ENCODE assay signal across 1 cellular context in genomic region chr18:54828290-54828871, GRCh38.
TF ChIP-seq lines count a peak whose summit lies in the region.

Gene RAB27B (plus strand): TSS chr18:54828477. CDS start chr18:54877586, 49,109 bp downstream.

TF ChIP-seq in HEK293, 187 proteins besides CTCF, POLR2A, EP300 and RAD21 (continued from another document and continues in another):
- TF ChIP-seq PRDM10 (tag by site-specific recombination; IDR thresholded peaks at IDR 0.05) (peak; percentile 58; the same call in 1 of the 2 replicates), TCF7L2 (IDR thresholded peaks at IDR 0.05; ENCODE audit: borderline replicate concordance, low read depth, low read length) (no peak), KLF10 (tag by site-specific recombination; IDR thresholded peaks at IDR 0.05) (no peak), ZNF292 (tag by site-specific recombination; IDR thresholded peaks at IDR 0.05; ENCODE audit: borderline replicate concordance, low read depth) (no peak), ZNF26 (tag by site-specific recombination; IDR thresholded peaks at IDR 0.05) (no peak), ZNF366 (tag by site-specific recombination; conservative IDR thresholded peaks at IDR 0.05) (peak; percentile 37; the same call in 1 of the 2 replicates), ZNF133 (tag by site-specific recombination; IDR thresholded peaks at IDR 0.05) (no peak), HOXC10 (CRISPR knock-in tag; IDR thresholded peaks at IDR 0.05) (no peak), EGR2 (tag by site-specific recombination; IDR thresholded peaks at IDR 0.05; ENCODE audit: low read depth) (peak; percentile 71), GLI4 (tag by site-specific recombination; IDR thresholded peaks at IDR 0.05) (no peak), ZNF335 (tag by site-specific recombination; conservative IDR thresholded peaks at IDR 0.05) (peak; percentile 65), ZNF274 (IDR thresholded peaks at IDR 0.05; ENCODE audit: low read length) (no peak), ZNF274 (tag by site-specific recombination; IDR thresholded peaks at IDR 0.05; ENCODE audit: borderline replicate concordance) (no peak), ZNF10 (tag by site-specific recombination; IDR thresholded peaks at IDR 0.05) (peak; percentile 17; the same call in 1 of the 2 replicates), PBX3 (CRISPR knock-in tag; IDR thresholded peaks at IDR 0.05) (peak; percentile 67; the same call in 1 of the 2 replicates), ZBTB17 (tag by site-specific recombination; IDR thresholded peaks at IDR 0.05) (peak; percentile 86), KLF1 (tag by site-specific recombination; IDR thresholded peaks at IDR 0.05) (no peak), KLF16 (tag by site-specific recombination; IDR thresholded peaks at IDR 0.05) (peak; percentile 67; the same call in 1 of the 2 replicates), ZNF558 (tag by site-specific recombination; IDR thresholded peaks at IDR 0.05) (no peak), ZSCAN4 (tag by site-specific recombination; IDR thresholded peaks at IDR 0.05) (peak; percentile 91), ZBTB20 (tag by site-specific recombination; IDR thresholded peaks at IDR 0.05) (peak; percentile 100), GLI2 (tag by site-specific recombination; IDR thresholded peaks at IDR 0.05; ENCODE audit: borderline replicate concordance, low read depth) (no peak), ZNF707 (tag by site-specific recombination; IDR thresholded peaks at IDR 0.05) (no peak), ZNF76 (tag by site-specific recombination; IDR thresholded peaks at IDR 0.05; ENCODE audit: borderline replicate concordance, low read depth) (peak; percentile 55; the same call in 1 of the 2 replicates), MEIS1 (CRISPR knock-in tag; IDR thresholded peaks at IDR 0.05; ENCODE audit: borderline replicate concordance) (no peak), ZNF24 (tag by site-specific recombination; IDR thresholded peaks at IDR 0.05) (no peak), ZNF549 (tag by site-specific recombination; IDR thresholded peaks at IDR 0.05) (no peak), ZNF174 (tag by site-specific recombination; IDR thresholded peaks at IDR 0.05) (no peak), ZNF792 (tag by site-specific recombination; IDR thresholded peaks at IDR 0.05) (no peak), ZNF776 (tag by site-specific recombination; IDR thresholded peaks at IDR 0.05; ENCODE audit: borderline replicate concordance) (no peak), ZNF214 (tag by site-specific recombination; IDR thresholded peaks at IDR 0.05; ENCODE audit: borderline replicate concordance) (no peak), ZNF175 (tag by site-specific recombination; IDR thresholded peaks at IDR 0.05) (no peak), ZNF830 (tag by site-specific recombination; IDR thresholded peaks at IDR 0.05; ENCODE audit: low read depth) (no peak), ZNF398 (tag by site-specific recombination; IDR thresholded peaks at IDR 0.05) (no peak; the same call in 1 of the 2 replicates), ZNF416 (tag by site-specific recombination; IDR thresholded peaks at IDR 0.05) (no peak), ZXDB (tag by site-specific recombination; IDR thresholded peaks at IDR 0.05) (peak; percentile 81), ZNF513 (tag by site-specific recombination; IDR thresholded peaks at IDR 0.05) (no peak), OSR2 (tag by site-specific recombination; IDR thresholded peaks at IDR 0.05) (no peak), KLF9 (tag by site-specific recombination; IDR thresholded peaks at IDR 0.05; ENCODE audit: low read depth) (peak; percentile 76), OVOL3 (tag by site-specific recombination; IDR thresholded peaks at IDR 0.05) (no peak), RBAK (tag by site-specific recombination; IDR thresholded peaks at IDR 0.05) (no peak), ZNF777 (tag by site-specific recombination; IDR thresholded peaks at IDR 0.05; ENCODE audit: borderline replicate concordance) (no peak), ZNF768 (tag by site-specific recombination; IDR thresholded peaks at IDR 0.05) (no peak), ZBTB48 (tag by site-specific recombination; IDR thresholded peaks at IDR 0.05) (no peak), ZNF121 (tag by site-specific recombination; IDR thresholded peaks at IDR 0.05) (no peak), ZNF670 (tag by site-specific recombination; IDR thresholded peaks at IDR 0.05; ENCODE audit: low read depth) (no peak), ZNF560 (tag by site-specific recombination; IDR thresholded peaks at IDR 0.05; ENCODE audit: borderline replicate concordance) (no peak), ZNF239 (tag by site-specific recombination; IDR thresholded peaks at IDR 0.05) (no peak), AEBP2 (tag by site-specific recombination; IDR thresholded peaks at IDR 0.05; ENCODE audit: borderline replicate concordance) (no peak), ZFP69B (tag by site-specific recombination; IDR thresholded peaks at IDR 0.05) (no peak), ZNF510 (tag by site-specific recombination; IDR thresholded peaks at IDR 0.05; ENCODE audit: insufficient replicate concordance) (no peak), ZNF704 (tag by site-specific recombination; IDR thresholded peaks at IDR 0.05) (no peak), ZNF138 (tag by site-specific recombination; IDR thresholded peaks at IDR 0.05; ENCODE audit: borderline replicate concordance) (no peak), SCRT1 (tag by site-specific recombination; IDR thresholded peaks at IDR 0.05; ENCODE audit: borderline replicate concordance) (peak; percentile 60; the same call in 1 of the 2 replicates), ZNF248 (tag by site-specific recombination; IDR thresholded peaks at IDR 0.05) (no peak), TRIM28 (IDR thresholded peaks at IDR 0.05; ENCODE audit: borderline replicate concordance, low read length) (peak; percentile 32; the same call in 1 of the 2 replicates), ZNF155 (tag by site-specific recombination; IDR thresholded peaks at IDR 0.05) (no peak), ZNF610 (tag by site-specific recombination; IDR thresholded peaks at IDR 0.05; ENCODE audit: borderline replicate concordance) (no peak)
